ENCODE assay signal across 8 cellular contexts in genomic region chr6:149032318-149032598, GRCh38.
A peak's percentile ranks its signal among the peaks of the same experiment; 100 is the strongest.
DNase-seq lines count a peak whose midpoint lies in the region; ATAC-seq and TF ChIP-seq lines count a peak whose summit lies in the region.

No MANE protein-coding gene starts in this region.

- peaks cover 0 to 6% of the 10 kb centered on the region in 2 experiments; a peak in 1 of 4 replicates for H3K79me1 ChIP-seq in IMR-90 (ENCODE audit: low read depth in 1 of 2, low read length in 2 of 2)

- peak overlapping the region; percentile 96 for H2AK5ac ChIP-seq in IMR-90 (ENCODE audit: low read depth, low read length)

- H3K36me3 ChIP-seq in IMR-90 (ENCODE audit: control insufficient read depth, insufficient read depth, low read length), result no peaks in the 10 kb centered on the region

- peak overlapping the region; percentile 98 for H3K4ac ChIP-seq in IMR-90 (ENCODE audit: low read depth, low read length)

- in situ Hi-C loops in IMR-90 (cut with MboI; ENCODE audit: low sequenced_read_pairs), result loop anchor here (5.0 kb wide), 2 partner anchors 395 to 485 kb away; no protein-coding TSS in a partner anchor

- CTCF ChIA-PET in IMR-90 (lab: Yijun Ruan, JAX), result interaction anchor here (0.5 to 1.6 kb wide), 9 partner anchors 14 to 485 kb away, joined by 3 to 5 read pairs (median 4); no protein-coding TSS in a partner anchor

- H3K14ac ChIP-seq in IMR-90 (replicated peaks; ENCODE audit: low read depth, low read length), result peak overlapping the region; percentile 92

- H3K27ac ChIP-seq in IMR-90 (ENCODE audit: insufficient read depth, low read length), result peak overlapping the region; percentile 92

- H3K23ac ChIP-seq in IMR-90 (ENCODE audit: low read depth, low read length), result peak overlapping the region; percentile 92

- H3K4me3 ChIP-seq in AG10803 (ENCODE audit: low read length) (peak overlapping the region; percentile 21), IMR-90 (ENCODE audit: insufficient read depth, low read depth, low read length) (no peak overlapping the region), fibroblast of the aortic adventitia (ENCODE audit: low read depth, low read length) (peak overlapping the region; percentile 9)

- H3K56ac ChIP-seq in IMR-90 (ENCODE audit: extremely low read depth, insufficient read depth, low read length), result peak overlapping the region; percentile 80

- no peaks in the 10 kb centered on the region for H3K27me3 ChIP-seq in IMR-90 (ENCODE audit: control insufficient read depth, insufficient read depth, low read length)

- H2AK9ac ChIP-seq in IMR-90 (replicated peaks; ENCODE audit: low read depth, low read length, poor library complexity), result peak overlapping the region; percentile 94

- peak overlapping the region; percentile 98; the same call in 2 of the 3 replicates for H2BK15ac ChIP-seq in IMR-90 (ENCODE audit: low read depth, low read length)

- peak overlapping the region; percentile 92 for H2BK20ac ChIP-seq in IMR-90 (ENCODE audit: low read depth, low read length)

- H3K4me1 ChIP-seq in IMR-90 (ENCODE audit: control insufficient read depth, insufficient read depth, low read length), result peaks cover 25% of the 10 kb centered on the region

- H4K20me1 ChIP-seq in IMR-90 (ENCODE audit: insufficient read depth, low read length), result no peaks in the 10 kb centered on the region

- peak overlapping the region; percentile 37 for H3K4me2 ChIP-seq in IMR-90 (ENCODE audit: low read depth, low read length)

- ATAC-seq in GM21423 (IDR thresholded peaks at IDR 0.05; ENCODE audit: unreplicated experiment) (peak; percentile 13), IMR-90 (ENCODE audit: low read depth) (no peak; the same call in 1 of the 2 replicates)

- peak overlapping the region; percentile 97 for H4K91ac ChIP-seq in IMR-90 (ENCODE audit: insufficient read depth, low read depth, low read length)

- no TSS peak for BruUV-seq in IMR-90 (replicated peaks; lab: Mats Ljungman, UMichigan)

- H4K5ac ChIP-seq in IMR-90 (ENCODE audit: low read depth, low read length), result peak overlapping the region; percentile 96

- intact Hi-C loops in IMR-90 (cut with micrococcal nuclease), result loop anchor here (1.0 to 10.0 kb wide), 3 partner anchors 183 to 485 kb away; partner anchors contain the start of gene TAB2

- TF ChIP-seq RAD21 in IMR-90 (IDR thresholded peaks at IDR 0.05; ENCODE audit: low read length), result no peak

- H2BK5ac ChIP-seq in IMR-90 (ENCODE audit: low read depth, low read length, poor library complexity, severe bottlenecking), result peak overlapping the region; percentile 99

- POLR2A ChIA-PET in IMR-90 (lab: Charles Lee; ENCODE audit: unreplicated experiment), result no interaction called here

- peak overlapping the region; percentile 98 for H3K18ac ChIP-seq in IMR-90 (ENCODE audit: low read depth, low read length)

- TF ChIP-seq CTCF in AG10803 (conservative IDR thresholded peaks at IDR 0.05; ENCODE audit: low read length), result no peak
- no peak for TF ChIP-seq CTCF in IMR-90 (conservative IDR thresholded peaks at IDR 0.05; ENCODE audit: low read depth, low read length)
- no peak for TF ChIP-seq CTCF in fibroblast of the aortic adventitia (IDR thresholded peaks at IDR 0.05; ENCODE audit: insufficient read depth, low read length)

- dilution Hi-C loops in IMR-90 (cut with HindIII; ENCODE audit: low sequenced_read_pairs, unreplicated experiment), result no loop called here

- DNase-seq in AG10803 (ENCODE audit: low read depth), result no peak
- DNase-seq in IMR-90, result no peak
- DNase-seq in fibroblast of the aortic adventitia (ENCODE audit: low read depth), result no peak
- DNase-seq in AG08396 (ENCODE audit: low spot score), result no peak
- DNase-seq in anterior cingulate cortex (lab: John Stamatoyannopoulos, UW), result no peak
- no peak for DNase-seq in glomerular visceral epithelial cell (ENCODE audit: extremely low spot score)
- no peak for DNase-seq in iPS-NIHi11 (ENCODE audit: low spot score)

- peak overlapping the region; percentile 96 for H2BK120ac ChIP-seq in IMR-90 (ENCODE audit: low read depth, low read length)

- H4K8ac ChIP-seq in IMR-90 (ENCODE audit: low read depth in 2 of 2, low read length in 2 of 2), result peak overlapping the region; percentile 67 to 87

- TF ChIP-seq POLR2A in IMR-90 (IDR thresholded peaks at IDR 0.05; ENCODE audit: low read depth, low read length), result no peak

- WGBS in IMR-90 (ENCODE audit: extremely low coverage in 2 of 2, insufficient read length in 1 of 2), 2 experiments, result 80% methylated on average over 1 of the region's 5 CpGs; no CpG with 5 or more reads in 1 of the 2 experiments

- H3K9me3 ChIP-seq in IMR-90 (ENCODE audit: control insufficient read depth, insufficient read depth, low read length), result no peaks in the 10 kb centered on the region

- H3K9ac ChIP-seq in IMR-90 (ENCODE audit: low read depth, low read length), result peak overlapping the region; percentile 2

- H3K9me1 ChIP-seq in IMR-90 (ENCODE audit: insufficient read depth, low read length), result peaks cover 15% of the 10 kb centered on the region

- H2AFZ ChIP-seq in IMR-90 (replicated peaks; ENCODE audit: low read length, poor library complexity), result peak overlapping the region; percentile 76

TF ChIP-seq in IMR-90, 13 proteins besides CTCF, POLR2A, EP300 and RAD21:
- TF ChIP-seq MAZ (IDR thresholded peaks at IDR 0.05; ENCODE audit: borderline replicate concordance, low read depth, low read length) (no peak), CEBPB (IDR thresholded peaks at IDR 0.05; ENCODE audit: low read depth, low read length) (no peak), USF2 (IDR thresholded peaks at IDR 0.05; ENCODE audit: low read depth, low read length) (no peak), NFE2L2 (IDR thresholded peaks at IDR 0.05; ENCODE audit: low read depth, low read length) (no peak), ELK1 (IDR thresholded peaks at IDR 0.05; ENCODE audit: borderline replicate concordance, low read depth, low read length) (no peak), RFX5 (IDR thresholded peaks at IDR 0.05; ENCODE audit: low read depth, low read length) (no peak), BHLHE40 (IDR thresholded peaks at IDR 0.05; ENCODE audit: low read depth, low read length) (no peak), FOS (IDR thresholded peaks at IDR 0.05; ENCODE audit: low read depth, low read length) (no peak), MXI1 (IDR thresholded peaks at IDR 0.05; ENCODE audit: borderline replicate concordance, low read depth, low read length) (no peak), SMC3 (IDR thresholded peaks at IDR 0.05; ENCODE audit: low read depth, low read length) (no peak), MAFK (IDR thresholded peaks at IDR 0.05; ENCODE audit: low read depth, low read length) (no peak), RCOR1 (IDR thresholded peaks at IDR 0.05; ENCODE audit: insufficient replicate concordance, low read length) (no peak), CHD1 (IDR thresholded peaks at IDR 0.05; ENCODE audit: low read depth, low read length) (no peak)
